ENCODE assay signal across 18 cellular contexts in the genomic region with DNA sequence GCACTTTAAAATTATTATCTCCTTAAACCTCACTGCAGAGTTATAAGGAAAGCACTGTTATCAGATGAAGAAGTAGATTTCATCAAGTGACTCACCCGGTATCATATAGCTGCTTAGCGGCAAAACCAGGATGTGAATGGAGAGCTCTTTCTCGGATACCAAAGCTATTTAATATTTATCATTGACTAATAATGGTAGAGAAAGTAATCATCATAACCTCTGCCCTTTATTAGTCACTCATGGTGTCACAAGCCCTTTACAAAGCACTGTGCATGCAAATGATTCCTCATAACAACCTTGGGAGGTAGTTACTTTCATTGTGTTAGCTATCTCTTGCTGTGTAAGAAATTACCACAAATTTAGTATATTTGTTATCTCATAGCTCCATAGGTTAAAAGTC.
A peak's percentile ranks its signal among the peaks of the same experiment; 100 is the strongest.
DNase-seq lines count a peak whose midpoint lies in the region; ATAC-seq lines count a peak whose summit lies in the region.
"Had no signal": no experiment of that assay in that cellular context is flagged by ENCODE, and none has a peak within 500 bp of the region (broad histone marks: within the 10 kb centered on the region; RNA-seq: fewer than 3 reads in every experiment).

No MANE protein-coding gene starts in this region.

- ATAC-seq in GM18508 (IDR thresholded peaks at IDR 0.05; ENCODE audit: insufficient read depth, unreplicated experiment), result peak; percentile 68
- ATAC-seq in GM18907 (IDR thresholded peaks at IDR 0.05; ENCODE audit: unreplicated experiment), result peak; percentile 70
- ATAC-seq in HG03442 (IDR thresholded peaks at IDR 0.05; ENCODE audit: unreplicated experiment), result peak; percentile 67
- ATAC-seq: left lobe of liver, pancreas, Right ventricle myocardium inferior had no signal

- DNase-seq in epithelial cell of prostate (ENCODE audit: low read depth, low spot score) (peak; percentile 49), KG1 (lab: John Stamatoyannopoulos, UW) (no peak), NCI-H146 treated with DMSO at 0.1 percent for 48 hours (lab: John Stamatoyannopoulos, UW; ENCODE audit: unreplicated experiment) (no peak), epidermal melanocyte (ENCODE audit: insufficient read length, low spot score) (no peak)
- DNase-seq: activated CD4-positive, alpha-beta T cell treated with anti-CD3 and anti-CD28 coated beads for 4 hours; activated gamma-delta T cell; dermis blood vessel endothelial cell; DND-41; hippocampal formation; NCI-H2107; pancreas; thyroid gland had no signal

- H3K27ac ChIP-seq in epithelial cell of prostate, result peak overlapping the region; percentile 36
- H3K27ac ChIP-seq: BLaER1, pancreas, thyroid gland had no signal
